Comparison of ENCODE assay signal across 15 cellular contexts in genomic region chr16:11596572-11597226, GRCh38. TPM values are rescaled to one million over a fixed set of nuclear protein-coding genes. Genes with fewer than 3 reads are reported as not detected.
A peak's percentile ranks its signal among the peaks of the same experiment; 100 is the strongest.
DNase-seq lines count a peak whose midpoint lies in the region; ATAC-seq and TF ChIP-seq lines count a peak whose summit lies in the region.
"Had no signal": no experiment of that assay in that cellular context is flagged by ENCODE, and none has a peak within 500 bp of the region (broad histone marks: within the 10 kb centered on the region; RNA-seq: fewer than 3 reads in every experiment).

No MANE protein-coding gene starts in this region.

- H3K27ac Mint-ChIP-seq in neural crest cell (ENCODE audit: unreplicated experiment): peak overlapping the region; percentile 60

- no peak for DNase-seq in neural crest cell (ENCODE audit: low read depth, low spot score)
- DNase-seq in stimulated activated CD4-positive, alpha-beta T cell treated with anti-CD3 and anti-CD28 coated beads, Interleukin-12 subunit alpha, Interleukin-12 subunit beta, amount 100 ng/mL, for 4 hours: no peak
- no peak for DNase-seq in activated CD4-positive, alpha-beta T cell treated with anti-CD3 and anti-CD28 coated beads for 4 hours
- DNase-seq in NCI-H2227 (lab: John Stamatoyannopoulos, UW; ENCODE audit: unreplicated experiment): no peak
- DNase-seq: activated naive CD4-positive, alpha-beta T cell treated with Interleukin-2 at 50 U/mL for 16 hours; gastrocnemius medialis; GF-D8; NCI-H1092; testis had no signal

- H3K27me3 Mint-ChIP-seq in neural crest cell (ENCODE audit: low read depth): no peaks in the 10 kb centered on the region
- H3K27me3 Mint-ChIP-seq: B cell had no signal

- H3K9ac ChIP-seq in BLaER1 (no peak overlapping the region), HUES48 (ENCODE audit: low read depth, low read length) (no peak overlapping the region)

- TF ChIP-seq CTCF in neural crest cell (conservative IDR thresholded peaks at IDR 0.05): no peak

- peaks cover 37% of the 10 kb centered on the region for H3K4me1 ChIP-seq in BLaER1
- peaks cover 27% of the 10 kb centered on the region for H3K4me1 ChIP-seq in HUES48 (ENCODE audit: control insufficient read depth, insufficient read depth, low read length)
- H3K4me1 ChIP-seq in esophagus (ENCODE audit: control insufficient read depth in 2 of 2, insufficient read depth in 2 of 2, low read length in 1 of 2): no peaks in the 10 kb centered on the region
- H3K4me1 ChIP-seq: gastrocnemius medialis had no signal

- H3K9me3 ChIP-seq in BLaER1 (no peaks in the 10 kb centered on the region), HUES48 (ENCODE audit: control insufficient read depth, insufficient read depth, low read length) (no peaks in the 10 kb centered on the region), esophagus (ENCODE audit: control insufficient read depth in 2 of 2, insufficient read depth in 1 of 2, low read depth in 1 of 2, low read length in 1 of 2) (no peaks in the 10 kb centered on the region)
- H3K9me3 ChIP-seq: gastrocnemius medialis, testis had no signal

- H3K27me3 ChIP-seq in BLaER1: no peaks in the 10 kb centered on the region
- H3K27me3 ChIP-seq in HUES48 (ENCODE audit: control insufficient read depth, insufficient read depth, low read length): no peaks in the 10 kb centered on the region
- no peaks in the 10 kb centered on the region for H3K27me3 ChIP-seq in esophagus (ENCODE audit: control insufficient read depth in 1 of 2, insufficient read depth in 2 of 2, low read length in 2 of 2)
- H3K27me3 ChIP-seq: gastrocnemius medialis, testis had no signal

- H3K36me3 Mint-ChIP-seq in neural crest cell (ENCODE audit: low read depth): no peaks in the 10 kb centered on the region

- no peaks in the 10 kb centered on the region for H4K20me1 ChIP-seq in BLaER1

- H3K36me3 ChIP-seq in BLaER1 (no peaks in the 10 kb centered on the region), HUES48 (ENCODE audit: control insufficient read depth, insufficient read depth, low read length) (no peaks in the 10 kb centered on the region), esophagus (ENCODE audit: control insufficient read depth in 2 of 2, insufficient read depth in 2 of 2, low read length in 1 of 2) (no peaks in the 10 kb centered on the region)
- H3K36me3 ChIP-seq: gastrocnemius medialis had no signal

- H3K27ac ChIP-seq in BLaER1 (0 out of 2 replicates have a peak overlapping the region, but pooled peaks have one; percentile 2), HUES48 (ENCODE audit: low read depth, low read length) (peak overlapping the region; percentile 37), esophagus (ENCODE audit: low read depth in 2 of 2, low read length in 1 of 2) (peak overlapping the region; percentile 36 to 44)
- H3K27ac ChIP-seq: testis had no signal

- H3K4me1 Mint-ChIP-seq in neural crest cell: peaks cover 13% of the 10 kb centered on the region

- H3K4me3 Mint-ChIP-seq in neural crest cell: no peak overlapping the region
- H3K4me3 Mint-ChIP-seq: B cell had no signal

- 65 to 74% methylated on average over 4 of the region's 4 CpGs for WGBS in esophagus, 2 donors

- H3K4me3 ChIP-seq in BLaER1 (no peak overlapping the region), HUES48 (ENCODE audit: low read depth, low read length) (no peak overlapping the region), esophagus (ENCODE audit: low read depth in 1 of 2, low read length in 2 of 2) (no peak overlapping the region)
- H3K4me3 ChIP-seq: gastrocnemius medialis, testis had no signal

- H3K4me2 ChIP-seq in BLaER1: peak overlapping the region; percentile 66

- no peaks in the 10 kb centered on the region for H3K9me3 Mint-ChIP-seq in neural crest cell

- no peak for ATAC-seq in GM18511 (IDR thresholded peaks at IDR 0.05; ENCODE audit: unreplicated experiment)
- ATAC-seq: gastrocnemius medialis, left lobe of liver had no signal

RNA-seq across cellular contexts. Expression of gene LITAF, which starts 10.0 kb away (rescaled TPM):
- 10 to 100 TPM; 10.9 to 28.7 TPM for polyA plus RNA-seq in esophagus
- total RNA-seq in neural crest cell: 62.9 and 69.7 TPM in 2 replicates
